Comparison of ENCODE assay signal across 12 cellular contexts in genomic region chr21:31159808-31160207, GRCh38.
DNase-seq lines count a peak whose midpoint lies in the region; ATAC-seq and TF ChIP-seq lines count a peak whose summit lies in the region.
"Had no signal": no experiment of that assay in that cellular context is flagged by ENCODE, and none has a peak within 500 bp of the region (broad histone marks: within the 10 kb centered on the region; RNA-seq: fewer than 3 reads in every experiment).

No MANE protein-coding gene starts in this region.

- H3K4me3 Mint-ChIP-seq in activated naive CD4-positive, alpha-beta T cell treated with anti-CD3 and anti-CD28 coated beads for 36 hours: peak overlapping the region; percentile 71

- ATAC-seq in upper lobe of right lung: no peak
- ATAC-seq in GM21529 (IDR thresholded peaks at IDR 0.05; ENCODE audit: unreplicated experiment): no peak
- ATAC-seq: left lung had no signal

- peak overlapping the region; percentile 89 for H3K27ac Mint-ChIP-seq in activated naive CD4-positive, alpha-beta T cell treated with anti-CD3 and anti-CD28 coated beads for 36 hours

- H3K23ac ChIP-seq in mesendoderm (ENCODE audit: low read length): no peak overlapping the region

- H3K27ac ChIP-seq in angular gyrus (ENCODE audit: low read depth, low read length) (peak overlapping the region; percentile 88), mesendoderm (ENCODE audit: low read depth, low read length) (no peak overlapping the region), upper lobe of right lung (peak overlapping the region; percentile 61)
- H3K27ac ChIP-seq: left lung, PC-9 had no signal

- H2BK15ac ChIP-seq in mesendoderm (replicated peaks; ENCODE audit: low read depth): no peak overlapping the region

- peaks cover 5% of the 10 kb centered on the region for H3K79me2 ChIP-seq in mesendoderm (ENCODE audit: control insufficient read depth, insufficient read depth, low read length)

- no peak for TF ChIP-seq CTCF in upper lobe of right lung (IDR thresholded peaks at IDR 0.05)

- no peak overlapping the region for H3K9ac ChIP-seq in mesendoderm (ENCODE audit: low read length)

- no peaks in the 10 kb centered on the region for H3K27me3 Mint-ChIP-seq in activated naive CD4-positive, alpha-beta T cell treated with anti-CD3 and anti-CD28 coated beads for 36 hours (ENCODE audit: low read depth)

- intact Hi-C loops in activated naive CD4-positive, alpha-beta T cell treated with anti-CD3 and anti-CD28 coated beads for 36 hours (cut with micrococcal nuclease): loop anchor here (1.0 kb wide), 4 partner anchors 16 to 194 kb away; no protein-coding TSS in a partner anchor
- intact Hi-C loops in upper lobe of right lung (cut with DNase I): no loop called here

- H2BK5ac ChIP-seq in mesendoderm (ENCODE audit: low read length): no peak overlapping the region

- no peaks in the 10 kb centered on the region for H3K27me3 ChIP-seq in mesendoderm (ENCODE audit: insufficient read depth, low read length, poor library complexity)
- no peaks in the 10 kb centered on the region for H3K27me3 ChIP-seq in upper lobe of right lung
- H3K27me3 ChIP-seq: left lung had no signal

- no peak overlapping the region for H4K5ac ChIP-seq in mesendoderm (ENCODE audit: low read length)

- H3K4me1 Mint-ChIP-seq in activated naive CD4-positive, alpha-beta T cell treated with anti-CD3 and anti-CD28 coated beads for 36 hours (ENCODE audit: low read depth): peaks cover 85% of the 10 kb centered on the region

- no peak overlapping the region for H3K4ac ChIP-seq in mesendoderm (ENCODE audit: low read depth, low read length)

- H3K36me3 ChIP-seq in mesendoderm (ENCODE audit: control insufficient read depth, insufficient read depth, low read length) (no peaks in the 10 kb centered on the region), upper lobe of right lung (no peaks in the 10 kb centered on the region)
- H3K36me3 ChIP-seq: left lung had no signal

- H3K18ac ChIP-seq in mesendoderm (ENCODE audit: low read length): no peak overlapping the region

- no peak overlapping the region for H3K4me3 ChIP-seq in mesendoderm (ENCODE audit: low read length)
- peak overlapping the region; percentile 25 for H3K4me3 ChIP-seq in upper lobe of right lung
- H3K4me3 ChIP-seq: PC-9 had no signal

- H3K36me3 Mint-ChIP-seq in activated naive CD4-positive, alpha-beta T cell treated with anti-CD3 and anti-CD28 coated beads for 36 hours (ENCODE audit: low read depth): peaks cover 58% of the 10 kb centered on the region

- peak overlapping the region; percentile 36 for H3K56ac ChIP-seq in mesendoderm (ENCODE audit: low read length)

- no peak overlapping the region for H2AK5ac ChIP-seq in mesendoderm (ENCODE audit: low read length)

- CTCF ChIA-PET in activated naive CD4-positive, alpha-beta T cell treated with anti-CD3 and anti-CD28 coated beads for 36 hours (lab: Charles Lee): interaction anchor here (0.8 to 4.8 kb wide), 7 partner anchors 12 to 52 kb away, joined by 3 to 22 read pairs (median 3); no protein-coding TSS in a partner anchor

- H3K4me1 ChIP-seq in mesendoderm (ENCODE audit: control insufficient read depth, low read depth, low read length): peaks cover 18% of the 10 kb centered on the region
- H3K4me1 ChIP-seq in upper lobe of right lung: no peaks in the 10 kb centered on the region

- peaks cover 10% of the 10 kb centered on the region for H3K79me1 ChIP-seq in mesendoderm (ENCODE audit: low read length)

- H3K9me3 Mint-ChIP-seq in activated naive CD4-positive, alpha-beta T cell treated with anti-CD3 and anti-CD28 coated beads for 36 hours: peaks cover 15% of the 10 kb centered on the region

- DNase-seq in activated naive CD4-positive, alpha-beta T cell treated with anti-CD3 and anti-CD28 coated beads for 36 hours: no peak
- DNase-seq in activated naive CD4-positive, alpha-beta T cell (lab: John Stamatoyannopoulos, UW): no peak
- no peak for DNase-seq in mesendoderm
- no peak for DNase-seq in upper lobe of right lung
- no peak for DNase-seq in MV-4-11 (lab: John Stamatoyannopoulos, UW)
- DNase-seq in SK-N-DZ (ENCODE audit: low spot score): no peak
- DNase-seq: activated CD4-positive, alpha-beta T cell treated with anti-CD3 and anti-CD28 coated beads, Interleukin-2, amount 50 U/mL, for 4 hours; left lung; NCI-H345; PC-9 had no signal

- WGBS in mesendoderm (ENCODE audit: extremely low coverage, insufficient coverage, low lambda C conversion rate): no CpG with 5 or more reads among the region's 5 CpGs

- H3K9me3 ChIP-seq in upper lobe of right lung: peaks cover 14% of the 10 kb centered on the region

- H4K8ac ChIP-seq in mesendoderm (ENCODE audit: low read depth, low read length): peak overlapping the region; percentile 15

- no peak overlapping the region for H2BK120ac ChIP-seq in mesendoderm (ENCODE audit: low read depth, low read length)

- H3K4me2 ChIP-seq in mesendoderm (ENCODE audit: low read length): no peak overlapping the region
- H3K4me2 ChIP-seq: PC-9 had no signal
